34 cellular contexts compared by ENCODE assay signal in genomic region chr5:123066016-123066415, GRCh38. TPM values are rescaled to one million over a fixed set of nuclear protein-coding genes. Genes with fewer than 3 reads are reported as not detected.
"Had no signal": no experiment of that assay in that cellular context is flagged by ENCODE, and none has a peak within 500 bp of the region (broad histone marks: within the 10 kb centered on the region; RNA-seq: fewer than 3 reads in every experiment).

No MANE protein-coding gene starts in this region.

- DNase-seq: activated CD4-positive, alpha-beta memory T cell treated with anti-CD3 and anti-CD28 coated beads, Interleukin-2, amount 10 ng/mL, durations not matched to agents 7 days and 5 days; activated CD4-positive, alpha-beta T cell treated with anti-CD3 and anti-CD28 coated beads for 1 hour; activated CD4-positive, alpha-beta T cell treated with anti-CD3 and anti-CD28 coated beads for 48 hours; activated CD4-positive, CD25-positive, alpha-beta regulatory T cell; activated CD8-positive, alpha-beta memory T cell treated with anti-CD3 and anti-CD28 coated beads for 24 hours; activated CD8-positive, alpha-beta memory T cell treated with anti-CD3 and anti-CD28 coated beads, Interleukin-2, amount 10 ng/mL, durations not matched to agents 7 days and 5 days; activated CD8-positive, alpha-beta memory T cell treated with anti-CD3 and anti-CD28 coated beads, Interleukin-2, amount 50 U/mL, for 48 hours; activated effector memory CD4-positive, alpha-beta T cell treated with anti-CD3 and anti-CD28 coated beads, Interleukin-2, amount 50 U/mL, for 16 hours; activated naive CD4-positive, alpha-beta T cell; activated naive CD4-positive, alpha-beta T cell treated with anti-CD3 and anti-CD28 coated beads, Interleukin-2, amount 50 U/mL, for 16 hours; activated naive CD8-positive, alpha-beta T cell treated with anti-CD3 and anti-CD28 coated beads for 36 hours; activated T-cell treated with anti-CD3 and anti-CD28 coated beads, Interleukin-2, amount 50 U/mL, for 48 hours; amniotic stem cell; aorta; brain microvascular endothelial cell; Karpas-422; MM.1S; MV-4-11; NCI-H1092; NCI-H1436 treated with DMSO at 0.1 percent for 48 hours; NCI-H1694 treated with DMSO at 0.1 percent for 48 hours; NCI-H2029; NCI-H345; NCI-H524 treated with DMSO at 0.1 percent for 48 hours; Peyer's patch; SHP77; SJCRH30; T1000; WERI-Rb-1 had no signal

- ATAC-seq: activated CD8-positive, alpha-beta memory T cell treated with anti-CD3 and anti-CD28 coated beads, Interleukin-2, amount 10 ng/mL, durations not matched to agents 7 days and 5 days; activated T-helper 17 cell treated with anti-CD3 and anti-CD28 coated beads, Interleukin-2, amount 50 U/mL, for 72 hours had no signal

- H3K4me3 ChIP-seq: cardiac muscle cell, Peyer's patch, SJCRH30, SK-N-MC had no signal

RNA-seq across cellular contexts. Expression of gene PRDM6, which starts 23.0 kb away (rescaled TPM):
- total RNA-seq: activated CD4-positive, alpha-beta memory T cell treated with anti-CD3 and anti-CD28 coated beads, Interleukin-2, amount 10 ng/mL, durations not matched to agents 7 days and 5 days; activated CD8-positive, alpha-beta memory T cell treated with anti-CD3 and anti-CD28 coated beads, Interleukin-2, amount 10 ng/mL, durations not matched to agents 7 days and 5 days; activated naive CD8-positive, alpha-beta T cell treated with anti-CD3 and anti-CD28 coated beads for 36 hours; T-helper 1 cell treated with Interleukin-12 subunit alpha and Interleukin-12 subunit beta and Interleukin-4 antibody, amounts not matched to agents 30 ng/mL and 1 ng/mL, for 36 hours; T-helper 2 cell treated with Interferon-gamma antibody and Interleukin-4, amounts not matched to agents 100 ng/mL and 5 ng/mL, for 36 hours had no signal

RNA-seq across cellular contexts. Expression of gene PPIC, which starts 29.5 kb away (rescaled TPM):
- total RNA-seq: activated CD4-positive, alpha-beta memory T cell treated with anti-CD3 and anti-CD28 coated beads, Interleukin-2, amount 10 ng/mL, durations not matched to agents 7 days and 5 days; activated CD8-positive, alpha-beta memory T cell treated with anti-CD3 and anti-CD28 coated beads, Interleukin-2, amount 10 ng/mL, durations not matched to agents 7 days and 5 days; activated naive CD8-positive, alpha-beta T cell treated with anti-CD3 and anti-CD28 coated beads for 36 hours; activated T-helper 17 cell treated with anti-CD3 and anti-CD28 coated beads, Interleukin-2, amount 50 U/mL, for 72 hours; T-helper 1 cell treated with Interleukin-12 subunit alpha and Interleukin-12 subunit beta and Interleukin-4 antibody, amounts not matched to agents 30 ng/mL and 1 ng/mL, for 36 hours; T-helper 2 cell treated with Interferon-gamma antibody and Interleukin-4, amounts not matched to agents 100 ng/mL and 5 ng/mL, for 36 hours had no signal
